ENCODE assay signal across 8 cellular contexts in the genomic region with DNA sequence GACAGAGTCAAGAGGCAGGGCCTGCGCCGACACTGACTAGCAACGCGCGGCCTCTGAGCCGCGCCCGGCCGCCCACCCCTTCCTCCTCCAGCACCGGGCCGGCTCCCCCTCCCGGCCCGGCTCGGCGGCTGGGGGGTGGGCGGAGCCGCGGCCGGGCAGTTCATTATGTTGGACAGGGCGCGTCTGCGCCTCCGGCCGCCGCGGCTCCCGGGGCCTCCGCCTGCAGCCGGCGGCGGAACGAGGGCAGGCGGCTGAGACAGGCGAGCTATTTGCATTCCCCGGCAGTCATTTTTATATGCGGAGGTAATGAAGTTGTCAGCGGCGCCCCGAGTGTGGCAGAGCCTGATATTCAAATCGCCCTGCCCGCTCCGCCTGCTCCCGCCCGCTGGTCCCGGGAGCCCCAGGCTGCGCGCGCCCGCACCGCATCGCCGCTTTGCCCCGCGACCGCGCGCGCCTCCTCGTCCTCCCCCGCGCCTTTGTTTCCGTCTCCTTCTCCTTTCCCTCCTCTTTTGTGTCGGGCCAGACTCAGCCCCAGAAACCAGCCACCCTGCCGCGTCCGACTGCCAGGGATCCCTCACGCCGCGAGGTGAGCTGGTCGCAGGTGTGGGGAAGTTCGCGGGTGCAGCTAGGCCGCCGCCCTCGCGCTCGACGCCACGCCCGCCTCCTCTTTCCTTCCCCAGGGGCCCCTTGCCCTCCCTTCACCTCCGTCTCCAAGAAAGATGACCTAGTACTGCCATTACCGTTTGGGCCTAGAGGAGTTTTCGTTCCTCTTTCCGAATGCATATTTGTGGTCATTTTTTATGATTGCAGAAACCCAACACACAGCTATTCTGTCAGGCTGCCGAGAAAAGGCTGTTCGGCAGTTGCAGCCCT.
A peak's percentile ranks its signal among the peaks of the same experiment; 100 is the strongest.
DNase-seq lines count a peak whose midpoint lies in the region; ATAC-seq and TF ChIP-seq lines count a peak whose summit lies in the region.

No MANE protein-coding gene starts in this region.

- intact Hi-C loops in colonic mucosa (cut with DNase I): no loop called here
- intact Hi-C loops in left lung (cut with DNase I): no loop called here

- ATAC-seq in GM18498 (IDR thresholded peaks at IDR 0.05; ENCODE audit: unreplicated experiment): peak; percentile 90
- peak; percentile 87 for ATAC-seq in HG02798 (IDR thresholded peaks at IDR 0.05; ENCODE audit: poor library complexity, unreplicated experiment)
- ATAC-seq in left lung: peak; percentile 94

- peak overlapping the region; percentile 66 to 83 for H3K9ac ChIP-seq in colonic mucosa (ENCODE audit: low read depth in 2 of 2, low read length in 2 of 2)

- H3K9me3 ChIP-seq in colonic mucosa (no peaks in the 10 kb centered on the region), left lung (no peaks in the 10 kb centered on the region)

- H3K27ac ChIP-seq in colonic mucosa (peak overlapping the region; percentile 74), left lung (peak overlapping the region; percentile 86 to 88)

- no peaks in the 10 kb centered on the region for H3K4me1 ChIP-seq in colonic mucosa
- peaks cover 10 to 28% of the 10 kb centered on the region in 2 donors for H3K4me1 ChIP-seq in left lung

- TF ChIP-seq CTCF in colonic mucosa (IDR thresholded peaks at IDR 0.05) (no peak), left lung (IDR thresholded peaks at IDR 0.05) (no peak)

- in situ Hi-C loops in ACHN (cut with HindIII; ENCODE audit: low pct_ligation_motif_present, low pct_unique_long_range_greater_than_20kb, low sequenced_read_pairs): no loop called here

- H3K27me3 ChIP-seq in colonic mucosa (no peaks in the 10 kb centered on the region), left lung (peaks cover 0 to 33% of the 10 kb centered on the region in 2 donors)

- peak; percentile 89 for DNase-seq in ACHN
- DNase-seq in NCI-H1105 (lab: John Stamatoyannopoulos, UW): peak; percentile 56
- DNase-seq in T-helper 9 cell: peak; percentile 2
- DNase-seq in colonic mucosa: peak; percentile 67
- DNase-seq in left lung: peak; percentile 76 to 91
- DNase-seq in stimulated activated CD4-positive, alpha-beta T cell treated with anti-CD3 and anti-CD28 coated beads, Interleukin-2, amount 100 ng/mL, for 24 hours: peak; percentile 28 to 61

- H3K36me3 ChIP-seq in colonic mucosa (no peaks in the 10 kb centered on the region), left lung (no peaks in the 10 kb centered on the region)

- H3K4me3 ChIP-seq in colonic mucosa (peak overlapping the region; percentile 61), left lung (peak overlapping the region; percentile 68 to 70)

Comparison
In these comparisons a context has a peak if more than half of its experiments do, and no peak if none do; other contexts are left out.
1. Peak in every context shown above with its lines: DNase-seq, ATAC-seq, H3K4me3 ChIP-seq and H3K27ac ChIP-seq.
2. DNase-seq: peak in every context shown above with its lines; median percentile 89 in ACHN; 84 in left lung; 67 in colonic mucosa; 56 in NCI-H1105; 44 in stimulated activated CD4-positive, alpha-beta T cell treated with anti-CD3 and anti-CD28 coated beads, Interleukin-2, amount 100 ng/mL, for 24 hours; 2 in T-helper 9 cell.